Comparison of ENCODE assay signal across 8 cellular contexts in genomic region chr1:36160949-36161485, GRCh38. TPM values are rescaled to one million over a fixed set of nuclear protein-coding genes. Genes with fewer than 3 reads are reported as not detected.
DNase-seq lines count a peak whose midpoint lies in the region; ATAC-seq and TF ChIP-seq lines count a peak whose summit lies in the region.

No MANE protein-coding gene starts in this region.

- H4K5ac ChIP-seq in IMR-90 (ENCODE audit: low read depth, low read length) = peak overlapping the region; percentile 78; the same call in 1 of the 2 replicates

- H3K36me3 ChIP-seq in IMR-90 (ENCODE audit: control insufficient read depth, insufficient read depth, low read length) (peaks cover 15% of the 10 kb centered on the region), mammary epithelial cell (ENCODE audit: insufficient read depth, low read length) (peaks cover 4% of the 10 kb centered on the region)

- H4K20me1 ChIP-seq in IMR-90 (ENCODE audit: insufficient read depth, low read length) (peaks cover 95% of the 10 kb centered on the region), mammary epithelial cell (ENCODE audit: insufficient read depth, low read length) (no peaks in the 10 kb centered on the region)

- TF ChIP-seq POLR2A in IMR-90 (IDR thresholded peaks at IDR 0.05; ENCODE audit: low read depth, low read length) = peak; percentile 71; the same call in 1 of the 2 replicates

- H3K14ac ChIP-seq in IMR-90 (replicated peaks; ENCODE audit: low read depth, low read length) = peak overlapping the region; percentile 74; the same call in 1 of the 2 replicates

- H2BK120ac ChIP-seq in IMR-90 (ENCODE audit: low read depth, low read length) = peak overlapping the region; percentile 16; the same call in 1 of the 2 replicates

- TF ChIP-seq RAD21 in IMR-90 (IDR thresholded peaks at IDR 0.05; ENCODE audit: low read length) = no peak

- CTCF ChIA-PET in IMR-90 (lab: Yijun Ruan, JAX) (interaction anchor here (0.6 to 1.9 kb wide), 6 partner anchors 11 to 253 kb away, joined by 4 to 9 read pairs (median 4); partner anchors contain the start of genes THRAP3 and TRAPPC3), mammary epithelial cell (lab: Charles Lee; ENCODE audit: low non-redundant PET) (interaction anchor here (0.6 to 1.1 kb wide), 5 partner anchors 11 to 87 kb away, joined by 3 to 6 read pairs (median 5); no protein-coding TSS in a partner anchor)

- no TSS peak for BruUV-seq in IMR-90 (replicated peaks; lab: Mats Ljungman, UMichigan)
- no TSS peak for BruUV-seq in mammary epithelial cell (replicated peaks; lab: Mats Ljungman, UMichigan)

- peaks cover 17% of the 10 kb centered on the region for H3K9me1 ChIP-seq in IMR-90 (ENCODE audit: insufficient read depth, low read length)

- peak overlapping the region; percentile 83 for H3K23ac ChIP-seq in IMR-90 (ENCODE audit: low read depth, low read length)

- H3K9ac ChIP-seq in IMR-90 (ENCODE audit: low read depth, low read length) (peak overlapping the region; percentile 79), mammary epithelial cell (ENCODE audit: insufficient read depth, low read length) (peak overlapping the region; percentile 87)

- POLR2A ChIA-PET in IMR-90 (lab: Charles Lee; ENCODE audit: unreplicated experiment) = interaction anchor here (1.0 kb wide), 1 partner anchor 11 kb away, joined by 3 read pairs; the partner anchor contains the start of gene TRAPPC3

- peak overlapping the region; percentile 62 for H2BK5ac ChIP-seq in IMR-90 (ENCODE audit: low read depth, low read length, poor library complexity, severe bottlenecking)

- H3K4me3 ChIP-seq in IMR-90 (ENCODE audit: insufficient read depth, low read depth, low read length) (peak overlapping the region; percentile 32), mammary epithelial cell (replicated peaks in 1 of 3; ENCODE audit: insufficient read depth in 1 of 3, low read depth in 2 of 3, low read length in 3 of 3) (peak overlapping the region; percentile 7 to 41 (median 14))

- no peak overlapping the region; the same call in 1 of the 2 replicates for H2BK20ac ChIP-seq in IMR-90 (ENCODE audit: low read depth, low read length)

- H3K18ac ChIP-seq in IMR-90 (ENCODE audit: low read depth, low read length) = no peak overlapping the region; the same call in 1 of the 2 replicates

- H3K27me3 ChIP-seq in IMR-90 (ENCODE audit: control insufficient read depth, insufficient read depth, low read length) = no peaks in the 10 kb centered on the region
- no peaks in the 10 kb centered on the region for H3K27me3 ChIP-seq in mammary epithelial cell (ENCODE audit: insufficient read depth, low read length)

- H2AFZ ChIP-seq in IMR-90 (replicated peaks; ENCODE audit: low read length, poor library complexity) (peak overlapping the region; percentile 86), mammary epithelial cell (ENCODE audit: low read depth, low read length) (no peak overlapping the region)

- peak overlapping the region; percentile 83 for H3K56ac ChIP-seq in IMR-90 (ENCODE audit: extremely low read depth, insufficient read depth, low read length)

- dilution Hi-C loops in IMR-90 (cut with HindIII; ENCODE audit: low sequenced_read_pairs, unreplicated experiment) = no loop called here
- dilution Hi-C loops in mammary epithelial cell (cut with HindIII; ENCODE audit: low sequenced_read_pairs) = no loop called here

- peak; percentile 46 for TF ChIP-seq CTCF in IMR-90 (conservative IDR thresholded peaks at IDR 0.05; ENCODE audit: low read depth, low read length)
- TF ChIP-seq CTCF in mammary epithelial cell (conservative IDR thresholded peaks at IDR 0.05 in 1 of 2, IDR thresholded peaks at IDR 0.05 in 1 of 2; ENCODE audit: extremely low read depth in 1 of 2, insufficient read depth in 1 of 2, low read depth in 1 of 2, low read length in 2 of 2) = peak; percentile 17 to 49

- H3K4me1 ChIP-seq in IMR-90 (ENCODE audit: control insufficient read depth, insufficient read depth, low read length) = peaks cover 22% of the 10 kb centered on the region
- peaks cover 67% of the 10 kb centered on the region for H3K4me1 ChIP-seq in mammary epithelial cell (ENCODE audit: insufficient read depth, low read length)

- peak; percentile 40 for ATAC-seq in IMR-90 (ENCODE audit: low read depth)
- ATAC-seq in HG03520 (IDR thresholded peaks at IDR 0.05; ENCODE audit: unreplicated experiment) = no peak
- ATAC-seq in GM18873 (IDR thresholded peaks at IDR 0.05; ENCODE audit: low FRiP score, unreplicated experiment) = no peak

- H3K4me2 ChIP-seq in IMR-90 (ENCODE audit: low read depth, low read length) (peak overlapping the region; percentile 81), mammary epithelial cell (ENCODE audit: insufficient read depth, low read depth, low read length) (peak overlapping the region; percentile 91)

- 0% methylated on average over 6 of the region's 12 CpGs; no CpG with 5 or more reads in 1 of the 2 experiments for WGBS in IMR-90 (ENCODE audit: extremely low coverage in 2 of 2, insufficient read length in 1 of 2), 2 experiments
- 5% methylated on average over 7 of the region's 12 CpGs for WGBS in mammary epithelial cell (ENCODE audit: low coverage, missing lambda C conversion rate)

- H4K91ac ChIP-seq in IMR-90 (ENCODE audit: insufficient read depth, low read depth, low read length) = peak overlapping the region; percentile 75

- intact Hi-C loops in IMR-90 (cut with micrococcal nuclease) (no loop called here), mammary epithelial cell (cut with micrococcal nuclease) (no loop called here)

- peaks cover 0 to 48% of the 10 kb centered on the region in 2 experiments; a peak in 2 of 4 replicates for H3K79me1 ChIP-seq in IMR-90 (ENCODE audit: low read depth in 1 of 2, low read length in 2 of 2)

- peak overlapping the region; percentile 67 to 87 for H4K8ac ChIP-seq in IMR-90 (ENCODE audit: low read depth in 2 of 2, low read length in 2 of 2)

- in situ Hi-C loops in IMR-90 (cut with MboI; ENCODE audit: low sequenced_read_pairs) = no loop called here
- in situ Hi-C loops in mammary epithelial cell (cut with MboI; ENCODE audit: low sequenced_read_pairs in 2 of 2) = no loop called here

- H3K27ac ChIP-seq in IMR-90 (ENCODE audit: insufficient read depth, low read length) (peak overlapping the region; percentile 89), mammary epithelial cell (ENCODE audit: insufficient read depth, low read depth, low read length) (peak overlapping the region; percentile 83)

- H3K9me3 ChIP-seq in IMR-90 (ENCODE audit: control insufficient read depth, insufficient read depth, low read length) (no peaks in the 10 kb centered on the region), mammary epithelial cell (replicated peaks; ENCODE audit: insufficient read depth, low read length) (no peaks in the 10 kb centered on the region)

- peak; percentile 87 for DNase-seq in EL
- peak; percentile 71 for DNase-seq in IMR-90
- peak; percentile 81 for DNase-seq in UCSD-AML1 (lab: John Stamatoyannopoulos, UW; ENCODE audit: unreplicated experiment)
- DNase-seq in mammary epithelial cell = peak; percentile 58
- peak; percentile 63 for DNase-seq in iris pigment epithelial cell (ENCODE audit: low read depth)
- peak; percentile 37 to 69 for DNase-seq in stimulated activated CD4-positive, alpha-beta T cell treated with anti-CD3 and anti-CD28 coated beads, Interleukin-12 subunit alpha, Interleukin-12 subunit beta, amount 100 ng/mL, for 24 hours (ENCODE audit: low read depth in 2 of 2)

- peak overlapping the region; percentile 52 for H2AK5ac ChIP-seq in IMR-90 (ENCODE audit: low read depth, low read length)

- H3K79me2 ChIP-seq in mammary epithelial cell (ENCODE audit: insufficient read depth, low read length) = peaks cover 99% of the 10 kb centered on the region

- H2AK9ac ChIP-seq in IMR-90 (replicated peaks; ENCODE audit: low read depth, low read length, poor library complexity) = peak overlapping the region; percentile 93

- H2BK15ac ChIP-seq in IMR-90 (ENCODE audit: low read depth, low read length) = 0 out of 3 replicates have a peak overlapping the region, but pooled peaks have one; percentile 5

- peak overlapping the region; percentile 73 for H3K4ac ChIP-seq in IMR-90 (ENCODE audit: low read depth, low read length)

TF ChIP-seq in IMR-90, 13 proteins besides CTCF, POLR2A, EP300 and RAD21 (continues in another document):
- TF ChIP-seq RCOR1 (IDR thresholded peaks at IDR 0.05; ENCODE audit: insufficient replicate concordance, low read length) = no peak
- TF ChIP-seq BHLHE40 (IDR thresholded peaks at IDR 0.05; ENCODE audit: low read depth, low read length) = no peak
- TF ChIP-seq FOS (IDR thresholded peaks at IDR 0.05; ENCODE audit: low read depth, low read length) = no peak
- no peak for TF ChIP-seq CEBPB (IDR thresholded peaks at IDR 0.05; ENCODE audit: low read depth, low read length)
- no peak for TF ChIP-seq USF2 (IDR thresholded peaks at IDR 0.05; ENCODE audit: low read depth, low read length)
- TF ChIP-seq CHD1 (IDR thresholded peaks at IDR 0.05; ENCODE audit: low read depth, low read length) = no peak
- 0 out of 2 replicates have a peak, but pooled peaks have one; percentile 10 for TF ChIP-seq SMC3 (IDR thresholded peaks at IDR 0.05; ENCODE audit: low read depth, low read length)

RNA-seq across cellular contexts. Expression of gene MAP7D1, which starts 5.1 kb away (rescaled TPM):
- total RNA-seq in IMR-90 (2012; rRNA removed) = 30.8 and 32.3 TPM in 2 replicates
- polyA plus RNA-seq in IMR-90 (2012; rRNA removed) = 81.9 and 83.2 TPM in 2 replicates
- 96.4 and 165 TPM in 2 replicates for polyA plus RNA-seq in IMR-90 (2012; cell fraction: cytosol; rRNA removed)
- polyA plus RNA-seq in IMR-90 (2012; cell fraction: nucleus; rRNA removed; ENCODE audit: low replicate concordance) = 182 and 323 TPM in 2 replicates
- total RNA-seq in mammary epithelial cell = 100 to 1,000 TPM in 1 of 2 donors, 10 to 100 TPM in 1; 99.4 to 331 TPM
- 129 TPM for polyA plus RNA-seq in mammary epithelial cell
- polyA minus RNA-seq in mammary epithelial cell = 116 TPM

RNA-seq across cellular contexts. Expression of gene TRAPPC3, which starts 11.7 kb away (rescaled TPM):
- total RNA-seq in IMR-90 (2012; rRNA removed) (76.0 and 101 TPM in 2 replicates), mammary epithelial cell (10 to 100 TPM; 73.2 to 96.5 TPM)
- polyA plus RNA-seq in IMR-90 (2012; rRNA removed) (63.5 and 77.8 TPM in 2 replicates), mammary epithelial cell (107 TPM)
- 67.3 and 70.8 TPM in 2 replicates for polyA plus RNA-seq in IMR-90 (2012; cell fraction: cytosol; rRNA removed)
- 31.1 and 62.4 TPM in 2 replicates for polyA plus RNA-seq in IMR-90 (2012; cell fraction: nucleus; rRNA removed; ENCODE audit: low replicate concordance)
- polyA minus RNA-seq in mammary epithelial cell = 41.7 TPM

RNA-seq across cellular contexts. Expression of gene COL8A2, which starts 36.0 kb away (rescaled TPM):
- total RNA-seq in IMR-90 (2012; rRNA removed) (0.54 and 0.56 TPM in 2 replicates), mammary epithelial cell (10 to 100 TPM in 1 of 2 donors, under 1 TPM in 1; 0.94 to 13.3 TPM)
- polyA plus RNA-seq in IMR-90 (2012; rRNA removed) (0.83 and 1.1 TPM in 2 replicates), mammary epithelial cell (0.28 TPM)
- 0.82 and 1.6 TPM in 2 replicates for polyA plus RNA-seq in IMR-90 (2012; cell fraction: cytosol; rRNA removed)
- 0.79 and 0.88 TPM in 2 replicates for polyA plus RNA-seq in IMR-90 (2012; cell fraction: nucleus; rRNA removed; ENCODE audit: low replicate concordance)
- not detected for polyA minus RNA-seq in mammary epithelial cell
